In genomic region chr12:3607039-3607719, GRCh38 we compare ENCODE assay signal across 1 cellular context.
TF ChIP-seq lines count a peak whose summit lies in the region.

No MANE protein-coding gene starts in this region.

TF ChIP-seq in IMR-90, 13 proteins besides CTCF, POLR2A, EP300 and RAD21:
- no peak for TF ChIP-seq MXI1 (IDR thresholded peaks at IDR 0.05; ENCODE audit: borderline replicate concordance, low read depth, low read length)
- peak; percentile 37 for TF ChIP-seq MAFK (IDR thresholded peaks at IDR 0.05; ENCODE audit: low read depth, low read length)
- TF ChIP-seq BHLHE40 (IDR thresholded peaks at IDR 0.05; ENCODE audit: low read depth, low read length), result no peak
- no peak for TF ChIP-seq CEBPB (IDR thresholded peaks at IDR 0.05; ENCODE audit: low read depth, low read length)
- no peak for TF ChIP-seq SMC3 (IDR thresholded peaks at IDR 0.05; ENCODE audit: low read depth, low read length)
- TF ChIP-seq FOS (IDR thresholded peaks at IDR 0.05; ENCODE audit: low read depth, low read length), result no peak
